ENCODE assay signal across 23 cellular contexts in genomic region chrX:20686256-20686655, GRCh38.
DNase-seq lines count a peak whose midpoint lies in the region; ATAC-seq and TF ChIP-seq lines count a peak whose summit lies in the region.
"Had no signal": no experiment of that assay in that cellular context is flagged by ENCODE, and none has a peak within 500 bp of the region (broad histone marks: within the 10 kb centered on the region; RNA-seq: fewer than 3 reads in every experiment).

No MANE protein-coding gene starts in this region.

- no peak overlapping the region for H4K91ac ChIP-seq in neuronal stem cell (ENCODE audit: low read depth, low read length, poor library complexity)

- no peak for TF ChIP-seq POLR2A in right lobe of liver (IDR thresholded peaks at IDR 0.05)

- H3K9me3 ChIP-seq in NT2/D1 (ENCODE audit: insufficient read depth, low read length): no peaks in the 10 kb centered on the region
- no peaks in the 10 kb centered on the region for H3K9me3 ChIP-seq in neuronal stem cell (replicated peaks in 1 of 2; ENCODE audit: control insufficient read depth in 2 of 2, insufficient read depth in 1 of 2, low read depth in 1 of 2, low read length in 2 of 2)
- H3K9me3 ChIP-seq in right lobe of liver: no peaks in the 10 kb centered on the region
- H3K9me3 ChIP-seq: A549; BLaER1 treated with 17β-estradiol and CSF1 and Interleukin-3, amounts not matched to agents 10 nM and 100 nM had no signal

- H3K79me2 ChIP-seq in mesendoderm (ENCODE audit: control insufficient read depth, insufficient read depth, low read length): no peaks in the 10 kb centered on the region

- POLR2A ChIA-PET in activated CD4-positive, alpha-beta T cell treated with anti-CD3 and anti-CD28 coated beads, Interleukin-2, amount 10 ng/mL, durations not matched to agents 7 days and 5 days (lab: Charles Lee): no interaction called here

- no peak overlapping the region for H2BK12ac ChIP-seq in neuronal stem cell (ENCODE audit: low read length)

- WGBS in mesendoderm (ENCODE audit: extremely low coverage, insufficient coverage, low lambda C conversion rate): no CpG with 5 or more reads among the region's 7 CpGs
- no CpG with 5 or more reads among the region's 7 CpGs for WGBS in neuronal stem cell (ENCODE audit: extremely low coverage in 2 of 2, insufficient read length in 2 of 2, insufficient replicate concordance in 1 of 2), 2 donors
- WGBS in right lobe of liver (ENCODE audit: insufficient coverage, low coverage, low lambda C conversion rate, missing lambda C conversion rate): 76% methylated on average over 7 of the region's 7 CpGs

- in situ Hi-C loops in G401 (cut with HindIII; ENCODE audit: low sequenced_read_pairs): no loop called here

- H3K14ac ChIP-seq in neuronal stem cell (ENCODE audit: low read length): no peak overlapping the region

- no peaks in the 10 kb centered on the region for H3K9me3 Mint-ChIP-seq in activated CD4-positive, alpha-beta T cell treated with anti-CD3 and anti-CD28 coated beads, Interleukin-2, amount 10 ng/mL, durations not matched to agents 7 days and 5 days
- H3K9me3 Mint-ChIP-seq: CD4-positive, alpha-beta T cell; CD8-positive, alpha-beta T cell had no signal

- H2BK120ac ChIP-seq in mesendoderm (ENCODE audit: low read depth, low read length) (no peak overlapping the region), neuronal stem cell (ENCODE audit: low read depth, low read length) (no peak overlapping the region)

- DNase-seq in COLO829 (ENCODE audit: low spot score) (peak; percentile 6), NT2/D1 (ENCODE audit: low read depth, low spot score) (peak; percentile 5), mesendoderm (peak; percentile 56), neuronal stem cell (ENCODE audit: low spot score) (no peak), G401 (ENCODE audit: low spot score) (no peak), right lobe of liver (no peak)
- DNase-seq in activated CD4-positive, alpha-beta T cell treated with anti-CD3 and anti-CD28 coated beads, Interleukin-2, amount 10 ng/mL, durations not matched to agents 7 days and 5 days: no peak
- DNase-seq: AML-193; CD4-positive, alpha-beta T cell; CD8-positive, alpha-beta T cell; COR-L47; DMS 273 treated with DMSO at 0.1 percent for 48 hours; DMS153; DMS53; DMS79; DND-41; EL; GF-D8 had no signal

- ATAC-seq in right lobe of liver: no peak
- ATAC-seq: A549; CD8-positive, alpha-beta T cell had no signal

- no peak overlapping the region for H3K56ac ChIP-seq in mesendoderm (ENCODE audit: low read length)

- no peak for TF ChIP-seq CTCF in right lobe of liver (IDR thresholded peaks at IDR 0.05)

- H2AK5ac ChIP-seq in mesendoderm (ENCODE audit: low read length) (no peak overlapping the region), neuronal stem cell (ENCODE audit: low read depth, low read length) (no peak overlapping the region)

- H3K36me3 ChIP-seq in NT2/D1 (ENCODE audit: insufficient read depth, insufficient read length, low read length) (no peaks in the 10 kb centered on the region), mesendoderm (ENCODE audit: control insufficient read depth, insufficient read depth, low read length) (no peaks in the 10 kb centered on the region), neuronal stem cell (replicated peaks in 1 of 2; ENCODE audit: control insufficient read depth in 2 of 2, insufficient read depth in 2 of 2, low read length in 2 of 2) (no peaks in the 10 kb centered on the region), right lobe of liver (no peaks in the 10 kb centered on the region)
- H3K36me3 ChIP-seq: BLaER1 treated with 17β-estradiol and CSF1 and Interleukin-3, amounts not matched to agents 10 nM and 100 nM had no signal

- H3K4me3 Mint-ChIP-seq in activated CD4-positive, alpha-beta T cell treated with anti-CD3 and anti-CD28 coated beads, Interleukin-2, amount 10 ng/mL, durations not matched to agents 7 days and 5 days: no peak overlapping the region
- H3K4me3 Mint-ChIP-seq: B cell; CD4-positive, alpha-beta T cell; CD8-positive, alpha-beta T cell had no signal

- H3K9ac ChIP-seq in NT2/D1 (ENCODE audit: insufficient read length, low read depth) (no peak overlapping the region), mesendoderm (ENCODE audit: low read length) (no peak overlapping the region), neuronal stem cell (ENCODE audit: low read depth, low read length, poor library complexity) (no peak overlapping the region)
- H3K9ac ChIP-seq: BLaER1 treated with 17β-estradiol and CSF1 and Interleukin-3, amounts not matched to agents 10 nM and 100 nM had no signal

- H2BK15ac ChIP-seq in mesendoderm (replicated peaks; ENCODE audit: low read depth) (no peak overlapping the region), neuronal stem cell (ENCODE audit: low read length) (no peak overlapping the region)

- H3K27me3 ChIP-seq in NT2/D1 (ENCODE audit: insufficient read depth, insufficient read length) (no peaks in the 10 kb centered on the region), mesendoderm (ENCODE audit: insufficient read depth, low read length, poor library complexity) (no peaks in the 10 kb centered on the region), neuronal stem cell (ENCODE audit: control insufficient read depth in 3 of 3, insufficient read depth in 3 of 3, low read depth in 1 of 3, low read length in 3 of 3) (no peaks in the 10 kb centered on the region), right lobe of liver (no peaks in the 10 kb centered on the region)
- H3K27me3 ChIP-seq: BLaER1 treated with 17β-estradiol and CSF1 and Interleukin-3, amounts not matched to agents 10 nM and 100 nM had no signal

- H3K23ac ChIP-seq in mesendoderm (ENCODE audit: low read length): no peak overlapping the region
- H3K23ac ChIP-seq in neuronal stem cell (ENCODE audit: low read depth, low read length, poor library complexity): no peak overlapping the region

- no peak overlapping the region for H3K4me3 ChIP-seq in NT2/D1 (ENCODE audit: insufficient read length, low read depth)
- no peak overlapping the region for H3K4me3 ChIP-seq in mesendoderm (ENCODE audit: low read length)
- no peak overlapping the region for H3K4me3 ChIP-seq in neuronal stem cell (ENCODE audit: low read length in 2 of 2)
- H3K4me3 ChIP-seq in right lobe of liver: no peak overlapping the region
- H3K4me3 ChIP-seq: A549; BLaER1 treated with 17β-estradiol and CSF1 and Interleukin-3, amounts not matched to agents 10 nM and 100 nM had no signal

- no peak overlapping the region for H3K4me2 ChIP-seq in mesendoderm (ENCODE audit: low read length)
- no peak overlapping the region for H3K4me2 ChIP-seq in neuronal stem cell (ENCODE audit: insufficient read depth, low read length, poor library complexity, severe bottlenecking)
- H3K4me2 ChIP-seq: A549; BLaER1 treated with 17β-estradiol and CSF1 and Interleukin-3, amounts not matched to agents 10 nM and 100 nM had no signal

- H3K4me1 Mint-ChIP-seq in activated CD4-positive, alpha-beta T cell treated with anti-CD3 and anti-CD28 coated beads, Interleukin-2, amount 10 ng/mL, durations not matched to agents 7 days and 5 days: no peaks in the 10 kb centered on the region
- H3K4me1 Mint-ChIP-seq: B cell had no signal

- H3K27me3 Mint-ChIP-seq in activated CD4-positive, alpha-beta T cell treated with anti-CD3 and anti-CD28 coated beads, Interleukin-2, amount 10 ng/mL, durations not matched to agents 7 days and 5 days: no peaks in the 10 kb centered on the region
- H3K27me3 Mint-ChIP-seq: B cell had no signal

- no peaks in the 10 kb centered on the region for H3K36me3 Mint-ChIP-seq in activated CD4-positive, alpha-beta T cell treated with anti-CD3 and anti-CD28 coated beads, Interleukin-2, amount 10 ng/mL, durations not matched to agents 7 days and 5 days (ENCODE audit: low read depth)
- H3K36me3 Mint-ChIP-seq: CD8-positive, alpha-beta T cell had no signal

- no peak overlapping the region for H2AFZ ChIP-seq in neuronal stem cell (ENCODE audit: low read length)

- intact Hi-C loops in right lobe of liver (cut with DNase I): no loop called here

- H4K5ac ChIP-seq in mesendoderm (ENCODE audit: low read length): no peak overlapping the region

- H3K27ac ChIP-seq in mesendoderm (ENCODE audit: low read depth, low read length) (no peak overlapping the region), neuronal stem cell (replicated peaks; ENCODE audit: low read length) (peak overlapping the region; percentile 39), right lobe of liver (no peak overlapping the region)
- H3K27ac ChIP-seq: 22Rv1; A549; BLaER1 treated with 17β-estradiol and CSF1 and Interleukin-3, amounts not matched to agents 10 nM and 100 nM; C4-2B had no signal

- H3K79me1 ChIP-seq in mesendoderm (ENCODE audit: low read length) (no peaks in the 10 kb centered on the region), neuronal stem cell (ENCODE audit: low read depth, low read length) (no peaks in the 10 kb centered on the region)

- H3K4me1 ChIP-seq in NT2/D1 (ENCODE audit: insufficient read depth, insufficient read length) (no peaks in the 10 kb centered on the region), mesendoderm (ENCODE audit: control insufficient read depth, low read depth, low read length) (no peaks in the 10 kb centered on the region), neuronal stem cell (ENCODE audit: control insufficient read depth in 2 of 2, insufficient read depth in 1 of 2, low read depth in 1 of 2, low read length in 2 of 2) (no peaks in the 10 kb centered on the region), right lobe of liver (no peaks in the 10 kb centered on the region)
- H3K4me1 ChIP-seq: A549; BLaER1 treated with 17β-estradiol and CSF1 and Interleukin-3, amounts not matched to agents 10 nM and 100 nM had no signal

- H3K4ac ChIP-seq in mesendoderm (ENCODE audit: low read depth, low read length) (no peak overlapping the region), neuronal stem cell (ENCODE audit: low read length) (no peak overlapping the region)

- H4K8ac ChIP-seq in mesendoderm (ENCODE audit: low read depth, low read length) (no peak overlapping the region), neuronal stem cell (ENCODE audit: low read depth, low read length) (no peak overlapping the region)

- H3K18ac ChIP-seq in mesendoderm (ENCODE audit: low read length) (no peak overlapping the region), neuronal stem cell (ENCODE audit: low read length) (no peak overlapping the region)

- CTCF ChIA-PET in activated CD4-positive, alpha-beta T cell treated with anti-CD3 and anti-CD28 coated beads, Interleukin-2, amount 10 ng/mL, durations not matched to agents 7 days and 5 days (lab: Charles Lee): interaction anchor here (1.4 kb wide), 1 partner anchor 53 kb away, joined by 3 read pairs; no protein-coding TSS in a partner anchor

- H2BK5ac ChIP-seq in mesendoderm (ENCODE audit: low read length) (no peak overlapping the region), neuronal stem cell (ENCODE audit: low read length) (no peak overlapping the region)

- no peak overlapping the region for H3K27ac Mint-ChIP-seq in activated CD4-positive, alpha-beta T cell treated with anti-CD3 and anti-CD28 coated beads, Interleukin-2, amount 10 ng/mL, durations not matched to agents 7 days and 5 days
- H3K27ac Mint-ChIP-seq: B cell; CD4-positive, alpha-beta T cell; CD8-positive, alpha-beta T cell had no signal

Comparison
In these comparisons a context has a peak if more than half of its experiments do, and no peak if none do; other contexts are left out.
1. DNase-seq: peak in COLO829 (single experiment), NT2/D1 (single experiment) and mesendoderm (single experiment); none in neuronal stem cell (single experiment), G401 (single experiment), right lobe of liver (0 of 3) and activated CD4-positive, alpha-beta T cell treated with anti-CD3 and anti-CD28 coated beads, Interleukin-2, amount 10 ng/mL, durations not matched to agents 7 days and 5 days (single experiment).